In genomic region chr5:154756871-154757646, GRCh38 we compare ENCODE assay signal across 8 cellular contexts. TPM values are rescaled to one million over a fixed set of nuclear protein-coding genes. Genes with fewer than 3 reads are reported as not detected.
DNase-seq lines count a peak whose midpoint lies in the region; ATAC-seq, FAIRE-seq and TF ChIP-seq lines count a peak whose summit lies in the region.

No MANE protein-coding gene starts in this region.

- no peak for DNase-seq in GM12892 (ENCODE audit: insufficient read length)
- DNase-seq in OCI-M1 (lab: John Stamatoyannopoulos, UW): peak; percentile 73
- peak; percentile 24 for DNase-seq in activated effector memory CD4-positive, alpha-beta T cell treated with Interleukin-2 at 50 U/mL for 16 hours
- peak; percentile 35 for DNase-seq in fibroblast of the aortic adventitia (ENCODE audit: low read depth)
- DNase-seq in superior temporal gyrus (ENCODE audit: extremely low spot score): peak; percentile 74
- DNase-seq in GM19239 (ENCODE audit: insufficient read length, low spot score): no peak

- H3K4me3 ChIP-seq in fibroblast of the aortic adventitia (ENCODE audit: low read depth, low read length): peak overlapping the region; percentile 83

- peak; percentile 57; the same call in 1 of the 2 replicates for TF ChIP-seq POLR2A in GM12892 (IDR thresholded peaks at IDR 0.05; ENCODE audit: low read depth, low read length)

- no peaks in the 10 kb centered on the region for H3K9me3 Mint-ChIP-seq in nephron

- peaks cover 61% of the 10 kb centered on the region for H3K4me1 Mint-ChIP-seq in nephron

- no peak for TF ChIP-seq CTCF in fibroblast of the aortic adventitia (IDR thresholded peaks at IDR 0.05; ENCODE audit: insufficient read depth, low read length)
- no peak for TF ChIP-seq CTCF in nephron (IDR thresholded peaks at IDR 0.05; ENCODE audit: unreplicated experiment in 3 of 3)

- peaks cover 4% of the 10 kb centered on the region for H3K27me3 Mint-ChIP-seq in nephron (ENCODE audit: low read depth)

- no peak for FAIRE-seq in GM12892 (lab: Jason Lieb, UNC)
- no peak for FAIRE-seq in GM19239 (lab: Jason Lieb, UNC)

- no peak for ATAC-seq in GM18861 (IDR thresholded peaks at IDR 0.05; ENCODE audit: unreplicated experiment)

- H3K36me3 Mint-ChIP-seq in nephron (ENCODE audit: low read depth): no peaks in the 10 kb centered on the region

- H3K27ac Mint-ChIP-seq in nephron: peak overlapping the region; percentile 92 to 97 (median 95)

- peak overlapping the region; percentile 96 to 99 (median 99) for H3K4me3 Mint-ChIP-seq in nephron

RNA-seq across cellular contexts. Expression of gene LARP1, which starts 1.9 kb away (rescaled TPM):
- 56.5 TPM for polyA plus RNA-seq in GM12892 (2012; ENCODE audit: missing spikeins)
- 66.8 and 114 TPM in 2 replicates for total RNA-seq in fibroblast of the aortic adventitia (ENCODE audit: low replicate concordance)

Comparison
In these comparisons a context has a peak if more than half of its experiments do, and no peak if none do; other contexts are left out.
1. DNase-seq: peak in OCI-M1 (single experiment), activated effector memory CD4-positive, alpha-beta T cell treated with Interleukin-2 at 50 U/mL for 16 hours (single experiment), fibroblast of the aortic adventitia (single experiment) and superior temporal gyrus (single experiment); none in GM12892 (single experiment) and GM19239 (single experiment).